9 cellular contexts compared by ENCODE assay signal in the genomic region with DNA sequence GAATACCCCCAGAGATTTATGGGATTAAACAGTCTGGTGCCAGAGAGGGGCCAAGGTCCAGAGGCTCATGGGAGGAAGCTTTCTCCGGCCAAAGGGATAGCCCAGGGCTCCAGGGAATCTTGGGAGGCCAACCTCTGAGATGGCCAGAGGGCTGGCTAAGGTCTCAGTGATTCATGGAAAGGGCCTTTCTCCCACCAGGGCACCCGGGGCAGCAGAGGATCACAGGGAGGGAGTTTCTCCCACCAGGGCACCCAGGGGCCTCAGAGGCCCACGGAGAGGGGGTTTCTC. TPM values are rescaled to one million over a fixed set of nuclear protein-coding genes. Genes with fewer than 3 reads are reported as not detected.
DNase-seq lines count a peak whose midpoint lies in the region; ATAC-seq, FAIRE-seq and TF ChIP-seq lines count a peak whose summit lies in the region.
"Had no signal": no experiment of that assay in that cellular context is flagged by ENCODE, and none has a peak within 500 bp of the region (broad histone marks: within the 10 kb centered on the region; RNA-seq: fewer than 3 reads in every experiment).

No MANE protein-coding gene starts in this region.

- H3K27me3 ChIP-seq in HepG2 (ENCODE audit: control insufficient read depth in 1 of 2, insufficient read depth in 2 of 2, low read length in 2 of 2) (no peaks in the 10 kb centered on the region), MM.1S (replicated peaks; ENCODE audit: insufficient read depth, low read length) (no peaks in the 10 kb centered on the region)

- H3K9me3 Mint-ChIP-seq in activated B cell treated with CpG ODN at 0.5 μM for 24 hours, result no peaks in the 10 kb centered on the region
- no peaks in the 10 kb centered on the region for H3K9me3 Mint-ChIP-seq in stimulated activated memory B cell treated with anti-CD40 and anti-IgM and Interleukin-4, amounts not matched to agents 10 μg/mL and 1 μg/mL and 100 μg/mL, for 72 hours

- no peaks in the 10 kb centered on the region for H3F3A ChIP-seq in MM.1S (ENCODE audit: insufficient read depth, low read length)

- CTCF ChIA-PET in activated B cell treated with CpG ODN at 0.5 μM for 24 hours (lab: Charles Lee), result interaction anchor here (0.7 to 10.4 kb wide), 21 partner anchors 11 to 198 kb away, joined by 3 to 272 read pairs (median 4); partner anchors contain the start of genes BCAT2, CA11, FTL and GYS1
- CTCF ChIA-PET in HepG2 (lab: Yijun Ruan, JAX; ENCODE audit: low intra/inter-chr PET ratio, low total read pairs), result interaction anchor here (0.8 to 1.1 kb wide), 3 partner anchors 40 to 47 kb away, joined by 3 to 7 read pairs (median 3); partner anchors contain the start of gene HSD17B14

- H3K9me2 ChIP-seq in MM.1S (replicated peaks; ENCODE audit: insufficient read depth, low read length), result no peaks in the 10 kb centered on the region

- no TSS peak for BruUV-seq in HepG2 (replicated peaks; lab: Mats Ljungman, UMichigan)

- H3K79me2 ChIP-seq in HepG2 (ENCODE audit: insufficient read depth, low read length) (no peaks in the 10 kb centered on the region), MM.1S (ENCODE audit: low read length) (no peaks in the 10 kb centered on the region)

- no peak for TF ChIP-seq RAD21 in HepG2 (CRISPR knock-in tag; IDR thresholded peaks at IDR 0.05)

- H3K4me1 ChIP-seq in HepG2 (ENCODE audit: insufficient read depth, low read length), result peaks cover 29% of the 10 kb centered on the region
- H3K4me1 ChIP-seq in MM.1S (ENCODE audit: low read length), result no peaks in the 10 kb centered on the region

- intact Hi-C loops in activated B cell treated with CpG ODN at 0.5 μM for 24 hours (cut with micrococcal nuclease) (loop anchor here (1.0 kb wide), 5 partner anchors 16 to 176 kb away; partner anchors contain the start of genes BCAT2 and FTL), HepG2 (cut with micrococcal nuclease; ENCODE audit: unreplicated experiment) (loop anchor here (1.0 kb wide), 1 partner anchor 40 kb away; no protein-coding TSS in a partner anchor)

- DNase-seq in GM13976 (ENCODE audit: low spot score), result peak; percentile 34
- no peak for DNase-seq in activated B cell treated with CpG ODN at 0.5 μM for 24 hours
- DNase-seq in HepG2 (ENCODE audit: low spot score), result no peak
- DNase-seq in NCI-H2227 treated with DMSO at 0.1 percent for 48 hours (lab: John Stamatoyannopoulos, UW), result no peak
- no peak for DNase-seq in stimulated activated CD4-positive, alpha-beta T cell treated with anti-CD3 and anti-CD28 coated beads, Interleukin-4, amount 100 ng/mL, for 1 hour
- DNase-seq in MM.1S, result no peak
- no peak for DNase-seq in amniotic stem cell (lab: John Stamatoyannopoulos, UW)

- POLR2A ChIA-PET in activated B cell treated with CpG ODN at 0.5 μM for 24 hours (lab: Charles Lee), result interaction anchor here (0.5 to 2.5 kb wide), 19 partner anchors 9 to 1092 kb away, joined by 3 to 23 read pairs (median 6); partner anchors contain the start of genes BCAT2, CA11, GYS1 and HSD17B14
- POLR2A ChIA-PET in HepG2 (lab: Yijun Ruan, JAX), result interaction anchor here (0.9 to 2.3 kb wide), 8 partner anchors 11 to 174 kb away, joined by 3 to 53 read pairs (median 4); partner anchors contain the start of gene PPP1R15A

- H3K4me3 ChIP-seq in HepG2 (replicated peaks in 1 of 3; ENCODE audit: insufficient read depth in 1 of 3, low read depth in 2 of 3, low read length in 3 of 3) (peak overlapping the region in 2 of 3 experiments; percentile 22 to 44; a peak in 3 of 6 replicates), MM.1S (ENCODE audit: low read length) (no peak overlapping the region)

- H3K9ac ChIP-seq in HepG2 (ENCODE audit: insufficient read depth, low read depth, low read length), result peak overlapping the region; percentile 61; the same call in 1 of the 2 replicates
- no peak overlapping the region for H3K9ac ChIP-seq in MM.1S (ENCODE audit: low read length)

- no peak for TF ChIP-seq EP300 in HepG2 (IDR thresholded peaks at IDR 0.05; ENCODE audit: low read depth in 2 of 2, low read length in 2 of 2)
- no peak for TF ChIP-seq EP300 in HepG2 (CRISPR knock-in tag; IDR thresholded peaks at IDR 0.05; ENCODE audit: borderline replicate concordance)

- H3K27ac Mint-ChIP-seq in activated B cell treated with CpG ODN at 0.5 μM for 24 hours, result peak overlapping the region; percentile 88
- peak overlapping the region; percentile 92 for H3K27ac Mint-ChIP-seq in stimulated activated memory B cell treated with anti-CD40 and anti-IgM and Interleukin-4, amounts not matched to agents 10 μg/mL and 1 μg/mL and 100 μg/mL, for 72 hours

- H3K4me3 Mint-ChIP-seq in activated B cell treated with CpG ODN at 0.5 μM for 24 hours, result no peak overlapping the region
- H3K4me3 Mint-ChIP-seq in stimulated activated memory B cell treated with anti-CD40 and anti-IgM and Interleukin-4, amounts not matched to agents 10 μg/mL and 1 μg/mL and 100 μg/mL, for 72 hours, result no peak overlapping the region

- H3K4me1 Mint-ChIP-seq in activated B cell treated with CpG ODN at 0.5 μM for 24 hours, result peaks cover 10% of the 10 kb centered on the region
- peaks cover 20% of the 10 kb centered on the region for H3K4me1 Mint-ChIP-seq in stimulated activated memory B cell treated with anti-CD40 and anti-IgM and Interleukin-4, amounts not matched to agents 10 μg/mL and 1 μg/mL and 100 μg/mL, for 72 hours

- H3K36me3 ChIP-seq in HepG2 (replicated peaks in 1 of 2; ENCODE audit: control insufficient read depth in 1 of 2, insufficient read depth in 2 of 2, low read length in 2 of 2), result no peaks in the 10 kb centered on the region
- H3K36me3 ChIP-seq in MM.1S (replicated peaks; ENCODE audit: insufficient read depth, low read length), result no peaks in the 10 kb centered on the region

- ATAC-seq in activated B cell treated with CpG ODN at 0.5 μM for 24 hours (ENCODE audit: low read depth) (no peak), HepG2 (peak; percentile 13)
- ATAC-seq in stimulated activated memory B cell treated with anti-CD40 and anti-IgM and Interleukin-4, amounts not matched to agents 10 μg/mL and 1 μg/mL and 100 μg/mL, for 72 hours, result no peak

- H3K27me3 Mint-ChIP-seq in activated B cell treated with CpG ODN at 0.5 μM for 24 hours, result no peaks in the 10 kb centered on the region
- H3K27me3 Mint-ChIP-seq in stimulated activated memory B cell treated with anti-CD40 and anti-IgM and Interleukin-4, amounts not matched to agents 10 μg/mL and 1 μg/mL and 100 μg/mL, for 72 hours, result no peaks in the 10 kb centered on the region

- peak overlapping the region; percentile 61 for H3K4me2 ChIP-seq in HepG2 (ENCODE audit: low read depth, low read length)
- H3K4me2 ChIP-seq in MM.1S (ENCODE audit: low read depth, low read length), result no peak overlapping the region

- no peaks in the 10 kb centered on the region for H3K36me3 Mint-ChIP-seq in activated B cell treated with CpG ODN at 0.5 μM for 24 hours (ENCODE audit: low read depth)
- H3K36me3 Mint-ChIP-seq in stimulated activated memory B cell treated with anti-CD40 and anti-IgM and Interleukin-4, amounts not matched to agents 10 μg/mL and 1 μg/mL and 100 μg/mL, for 72 hours, result no peaks in the 10 kb centered on the region

- WGBS in HepG2 (ENCODE audit: low lambda C conversion rate), result 53% methylated on average over 2 of the region's 3 CpGs

- TF ChIP-seq POLR2A in HepG2 (IDR thresholded peaks at IDR 0.05; ENCODE audit: insufficient read depth in 1 of 2, low read depth in 2 of 2, low read length in 2 of 2), result no peak

- no peak overlapping the region for H2AFZ ChIP-seq in HepG2 (ENCODE audit: low read length)
- H2AFZ ChIP-seq in MM.1S (ENCODE audit: low read length), result no peak overlapping the region

- no peak for TF ChIP-seq CTCF in GM13976 (IDR thresholded peaks at IDR 0.05; ENCODE audit: borderline replicate concordance, control extremely low read depth, extremely low read depth, insufficient read depth, missing control alignments)
- no peak for TF ChIP-seq CTCF in activated B cell treated with CpG ODN at 0.5 μM for 24 hours (IDR thresholded peaks at IDR 0.05)
- no peak for TF ChIP-seq CTCF in HepG2 (CRISPR knock-in tag; IDR thresholded peaks at IDR 0.05)
- no peak for TF ChIP-seq CTCF in MM.1S (IDR thresholded peaks at IDR 0.05; ENCODE audit: low read length)

- FAIRE-seq in HepG2 (lab: Jason Lieb, UNC), result no peak

- H4K20me1 ChIP-seq in HepG2 (ENCODE audit: insufficient read depth, low read length) (no peaks in the 10 kb centered on the region), MM.1S (ENCODE audit: insufficient read depth, low read length) (no peaks in the 10 kb centered on the region)

- in situ Hi-C loops in GM13976 (cut with MboI; ENCODE audit: low sequenced_read_pairs, unreplicated experiment) (no loop called here), HepG2 (cut with HindIII; ENCODE audit: extremely low pct_ligation_motif_present, low pct_unique_long_range_greater_than_20kb) (loop anchor here (5.0 kb wide), 1 partner anchor 42 kb away; the partner anchor contains the start of gene HSD17B14)

- H3K9me3 ChIP-seq in HepG2 (ENCODE audit: low read length), result no peaks in the 10 kb centered on the region
- no peaks in the 10 kb centered on the region for H3K9me3 ChIP-seq in MM.1S (replicated peaks; ENCODE audit: insufficient read depth, low read length)

- H3K27ac ChIP-seq in HepG2 (ENCODE audit: extremely low read length, insufficient read depth, low read length), result no peak overlapping the region
- no peak overlapping the region for H3K27ac ChIP-seq in MM.1S (ENCODE audit: low read length)

RNA-seq across cellular contexts. Expression of gene BCAT2, which starts 15.0 kb away (rescaled TPM):
- total RNA-seq in activated B cell treated with CpG ODN at 0.5 μM for 24 hours (44.0 and 47.8 TPM in 2 replicates), HepG2 (2016; rRNA removed; fragmentation: Illumina TruSeq; extraction: Trizol) (2.3 and 2.5 TPM in 2 replicates)
- 3.4 and 4.0 TPM in 2 replicates for total RNA-seq in HepG2 (2016; cell fraction: cytosol; rRNA removed; fragmentation: Illumina TruSeq; extraction: Trizol; ENCODE audit: low read depth)
- total RNA-seq in HepG2 (2016; cell fraction: insoluble cytoplasmic fraction; rRNA removed; fragmentation: Illumina TruSeq; extraction: Trizol), result 1.8 and 2.8 TPM in 2 replicates
- 4.9 and 6.9 TPM in 2 replicates for total RNA-seq in HepG2 (2016; cell fraction: membrane; rRNA removed; fragmentation: Illumina TruSeq; extraction: Trizol)
- 2.2 and 2.5 TPM in 2 replicates for total RNA-seq in HepG2 (2016; cell fraction: nucleus; rRNA removed; fragmentation: Illumina TruSeq; extraction: Trizol)
- polyA plus RNA-seq in HepG2 (2011; rRNA removed), result 3.6 TPM in 2 replicates
- 2.4 and 3.8 TPM in 2 replicates for polyA plus RNA-seq in HepG2 (2011; cell fraction: cytosol; rRNA removed)
- polyA plus RNA-seq in HepG2 (2011; cell fraction: nucleus; rRNA removed), result 4.8 and 5.7 TPM in 2 replicates
- 4.0 and 5.0 TPM in 2 replicates for polyA plus RNA-seq in HepG2 (2012)
- 4.8 and 6.1 TPM in 2 replicates for polyA plus RNA-seq in HepG2 (2016; cell fraction: cytosol; fragmentation: Illumina TruSeq; extraction: Trizol; ENCODE audit: low read depth)
- polyA plus RNA-seq in HepG2 (2016; cell fraction: insoluble cytoplasmic fraction; fragmentation: Illumina TruSeq; extraction: Trizol; ENCODE audit: low read depth), result 2.6 and 3.5 TPM in 2 replicates
- 6.4 and 7.9 TPM in 2 replicates for polyA plus RNA-seq in HepG2 (2016; cell fraction: membrane; fragmentation: Illumina TruSeq; extraction: Trizol; ENCODE audit: low read depth)
- 2.4 and 5.2 TPM in 2 replicates for polyA plus RNA-seq in HepG2 (2016; cell fraction: nucleus; fragmentation: Illumina TruSeq; extraction: Trizol; ENCODE audit: insufficient read depth, low read depth)
- 4.1 and 65.2 TPM in 2 replicates for polyA minus RNA-seq in HepG2 (2011; rRNA and poly(A)+ RNA removed; ENCODE audit: low replicate concordance)
- polyA minus RNA-seq in HepG2 (2011; cell fraction: cytosol; rRNA and poly(A)+ RNA removed), result 1.6 and 1.9 TPM in 2 replicates
- polyA minus RNA-seq in HepG2 (2011; cell fraction: nucleus; rRNA and poly(A)+ RNA removed), result 1.6 and 2.3 TPM in 2 replicates

RNA-seq across cellular contexts. Expression of gene FGF21, which starts 40.5 kb away (rescaled TPM):
- total RNA-seq in activated B cell treated with CpG ODN at 0.5 μM for 24 hours (not detected in 2 replicates), HepG2 (2016; rRNA removed; fragmentation: Illumina TruSeq; extraction: Trizol) (not detected in 2 replicates)
- total RNA-seq in HepG2 (2016; cell fraction: cytosol; rRNA removed; fragmentation: Illumina TruSeq; extraction: Trizol; ENCODE audit: low read depth), result not detected in 2 replicates
- not detected in 2 replicates for total RNA-seq in HepG2 (2016; cell fraction: insoluble cytoplasmic fraction; rRNA removed; fragmentation: Illumina TruSeq; extraction: Trizol)
- not detected in 2 replicates for total RNA-seq in HepG2 (2016; cell fraction: membrane; rRNA removed; fragmentation: Illumina TruSeq; extraction: Trizol)
- not detected in 2 replicates for total RNA-seq in HepG2 (2016; cell fraction: nucleus; rRNA removed; fragmentation: Illumina TruSeq; extraction: Trizol)
- 0.17 TPM in 2 replicates for polyA plus RNA-seq in HepG2 (2011; rRNA removed)
- polyA plus RNA-seq in HepG2 (2011; cell fraction: cytosol; rRNA removed), result 0.08 and 0.12 TPM in 2 replicates
- 0.26 and 0.39 TPM in 2 replicates for polyA plus RNA-seq in HepG2 (2011; cell fraction: nucleus; rRNA removed)
- polyA plus RNA-seq in HepG2 (2012), result 0.60 TPM in 1 of 2 replicates, not detected in the other
- not detected in 2 replicates for polyA plus RNA-seq in HepG2 (2016; cell fraction: cytosol; fragmentation: Illumina TruSeq; extraction: Trizol; ENCODE audit: low read depth)
- polyA plus RNA-seq in HepG2 (2016; cell fraction: insoluble cytoplasmic fraction; fragmentation: Illumina TruSeq; extraction: Trizol; ENCODE audit: low read depth), result not detected in 2 replicates
- polyA plus RNA-seq in HepG2 (2016; cell fraction: membrane; fragmentation: Illumina TruSeq; extraction: Trizol; ENCODE audit: low read depth), result not detected in 2 replicates
- not detected in 2 replicates for polyA plus RNA-seq in HepG2 (2016; cell fraction: nucleus; fragmentation: Illumina TruSeq; extraction: Trizol; ENCODE audit: insufficient read depth, low read depth)
- not detected in 2 replicates for polyA minus RNA-seq in HepG2 (2011; rRNA and poly(A)+ RNA removed; ENCODE audit: low replicate concordance)
- not detected in 2 replicates for polyA minus RNA-seq in HepG2 (2011; cell fraction: cytosol; rRNA and poly(A)+ RNA removed)
- polyA minus RNA-seq in HepG2 (2011; cell fraction: nucleus; rRNA and poly(A)+ RNA removed), result 0.37 TPM in 1 of 2 replicates, not detected in the other
- total RNA-seq: T-helper 2 cell treated with Interferon-gamma antibody and Interleukin-4, amounts not matched to agents 100 ng/mL and 5 ng/mL, for 36 hours had no signal

RNA-seq across cellular contexts. Expression of gene HSD17B14, which starts 40.5 kb away (rescaled TPM):
- total RNA-seq in activated B cell treated with CpG ODN at 0.5 μM for 24 hours (2.6 and 2.8 TPM in 2 replicates), HepG2 (2016; rRNA removed; fragmentation: Illumina TruSeq; extraction: Trizol) (0.53 and 0.58 TPM in 2 replicates)
- total RNA-seq in HepG2 (2016; cell fraction: cytosol; rRNA removed; fragmentation: Illumina TruSeq; extraction: Trizol; ENCODE audit: low read depth), result 0.44 TPM in 1 of 2 replicates, not detected in the other
- total RNA-seq in HepG2 (2016; cell fraction: insoluble cytoplasmic fraction; rRNA removed; fragmentation: Illumina TruSeq; extraction: Trizol), result 0.64 and 0.97 TPM in 2 replicates
- total RNA-seq in HepG2 (2016; cell fraction: membrane; rRNA removed; fragmentation: Illumina TruSeq; extraction: Trizol), result 0.34 and 0.49 TPM in 2 replicates
- not detected in 2 replicates for total RNA-seq in HepG2 (2016; cell fraction: nucleus; rRNA removed; fragmentation: Illumina TruSeq; extraction: Trizol)
- polyA plus RNA-seq in HepG2 (2011; rRNA removed), result 1.2 and 1.8 TPM in 2 replicates
- polyA plus RNA-seq in HepG2 (2011; cell fraction: cytosol; rRNA removed), result 1.4 and 1.5 TPM in 2 replicates
- 3.6 and 4.3 TPM in 2 replicates for polyA plus RNA-seq in HepG2 (2011; cell fraction: nucleus; rRNA removed)
- 0.72 and 0.89 TPM in 2 replicates for polyA plus RNA-seq in HepG2 (2012)
- 0.35 and 0.58 TPM in 2 replicates for polyA plus RNA-seq in HepG2 (2016; cell fraction: cytosol; fragmentation: Illumina TruSeq; extraction: Trizol; ENCODE audit: low read depth)
- 1.1 TPM in 2 replicates for polyA plus RNA-seq in HepG2 (2016; cell fraction: insoluble cytoplasmic fraction; fragmentation: Illumina TruSeq; extraction: Trizol; ENCODE audit: low read depth)
- polyA plus RNA-seq in HepG2 (2016; cell fraction: membrane; fragmentation: Illumina TruSeq; extraction: Trizol; ENCODE audit: low read depth), result 0.64 and 0.69 TPM in 2 replicates
- polyA plus RNA-seq in HepG2 (2016; cell fraction: nucleus; fragmentation: Illumina TruSeq; extraction: Trizol; ENCODE audit: insufficient read depth, low read depth), result 0.97 and 0.98 TPM in 2 replicates
- polyA minus RNA-seq in HepG2 (2011; rRNA and poly(A)+ RNA removed; ENCODE audit: low replicate concordance), result 0.33 and 0.62 TPM in 2 replicates
- not detected in 2 replicates for polyA minus RNA-seq in HepG2 (2011; cell fraction: cytosol; rRNA and poly(A)+ RNA removed)
- 0.77 and 2.0 TPM in 2 replicates for polyA minus RNA-seq in HepG2 (2011; cell fraction: nucleus; rRNA and poly(A)+ RNA removed)

RNA-seq across cellular contexts. Expression of gene FUT1, which starts 43.4 kb away (rescaled TPM):
- not detected in 2 replicates for total RNA-seq in activated B cell treated with CpG ODN at 0.5 μM for 24 hours
- total RNA-seq in HepG2 (2016; rRNA removed; fragmentation: Illumina TruSeq; extraction: Trizol), result 0.07 TPM in 2 replicates
- not detected in 2 replicates for total RNA-seq in HepG2 (2016; cell fraction: cytosol; rRNA removed; fragmentation: Illumina TruSeq; extraction: Trizol; ENCODE audit: low read depth)
- total RNA-seq in HepG2 (2016; cell fraction: insoluble cytoplasmic fraction; rRNA removed; fragmentation: Illumina TruSeq; extraction: Trizol), result 0.09 TPM in 1 of 2 replicates, not detected in the other
- total RNA-seq in HepG2 (2016; cell fraction: membrane; rRNA removed; fragmentation: Illumina TruSeq; extraction: Trizol), result 0.07 and 0.09 TPM in 2 replicates
- 0.09 TPM in 1 of 2 replicates, not detected in the other for total RNA-seq in HepG2 (2016; cell fraction: nucleus; rRNA removed; fragmentation: Illumina TruSeq; extraction: Trizol)
- 1.1 and 1.5 TPM in 2 replicates for polyA plus RNA-seq in HepG2 (2011; rRNA removed)
- polyA plus RNA-seq in HepG2 (2011; cell fraction: cytosol; rRNA removed), result 0.71 and 0.98 TPM in 2 replicates
- 2.0 and 2.5 TPM in 2 replicates for polyA plus RNA-seq in HepG2 (2011; cell fraction: nucleus; rRNA removed)
- 0.47 and 1.7 TPM in 2 replicates for polyA plus RNA-seq in HepG2 (2012)
- not detected in 2 replicates for polyA plus RNA-seq in HepG2 (2016; cell fraction: cytosol; fragmentation: Illumina TruSeq; extraction: Trizol; ENCODE audit: low read depth)
- polyA plus RNA-seq in HepG2 (2016; cell fraction: insoluble cytoplasmic fraction; fragmentation: Illumina TruSeq; extraction: Trizol; ENCODE audit: low read depth), result not detected in 2 replicates
- polyA plus RNA-seq in HepG2 (2016; cell fraction: membrane; fragmentation: Illumina TruSeq; extraction: Trizol; ENCODE audit: low read depth), result 0.14 TPM in 1 of 2 replicates, not detected in the other
- 0.26 TPM in 1 of 2 replicates, not detected in the other for polyA plus RNA-seq in HepG2 (2016; cell fraction: nucleus; fragmentation: Illumina TruSeq; extraction: Trizol; ENCODE audit: insufficient read depth, low read depth)
- polyA minus RNA-seq in HepG2 (2011; rRNA and poly(A)+ RNA removed; ENCODE audit: low replicate concordance), result 1.8 and 2.9 TPM in 2 replicates
- 0.97 and 0.99 TPM in 2 replicates for polyA minus RNA-seq in HepG2 (2011; cell fraction: cytosol; rRNA and poly(A)+ RNA removed)
- 0.64 and 1.5 TPM in 2 replicates for polyA minus RNA-seq in HepG2 (2011; cell fraction: nucleus; rRNA and poly(A)+ RNA removed)

RNA-seq across cellular contexts. Expression of gene IZUMO1, which starts 49.1 kb away (rescaled TPM):
- total RNA-seq in activated B cell treated with CpG ODN at 0.5 μM for 24 hours (not detected in 2 replicates), HepG2 (2016; rRNA removed; fragmentation: Illumina TruSeq; extraction: Trizol) (0.22 TPM in 1 of 2 replicates, not detected in the other)
- not detected in 2 replicates for total RNA-seq in HepG2 (2016; cell fraction: cytosol; rRNA removed; fragmentation: Illumina TruSeq; extraction: Trizol; ENCODE audit: low read depth)
- total RNA-seq in HepG2 (2016; cell fraction: insoluble cytoplasmic fraction; rRNA removed; fragmentation: Illumina TruSeq; extraction: Trizol), result 0.11 TPM in 1 of 2 replicates, not detected in the other
- total RNA-seq in HepG2 (2016; cell fraction: membrane; rRNA removed; fragmentation: Illumina TruSeq; extraction: Trizol), result 0.59 TPM in 1 of 2 replicates, not detected in the other
- total RNA-seq in HepG2 (2016; cell fraction: nucleus; rRNA removed; fragmentation: Illumina TruSeq; extraction: Trizol), result not detected in 2 replicates
- 0.07 and 0.16 TPM in 2 replicates for polyA plus RNA-seq in HepG2 (2011; rRNA removed)
- not detected in 2 replicates for polyA plus RNA-seq in HepG2 (2011; cell fraction: cytosol; rRNA removed)
- 1.2 and 1.7 TPM in 2 replicates for polyA plus RNA-seq in HepG2 (2011; cell fraction: nucleus; rRNA removed)
- polyA plus RNA-seq in HepG2 (2012), result 0.09 and 0.50 TPM in 2 replicates
- not detected in 2 replicates for polyA plus RNA-seq in HepG2 (2016; cell fraction: cytosol; fragmentation: Illumina TruSeq; extraction: Trizol; ENCODE audit: low read depth)
- polyA plus RNA-seq in HepG2 (2016; cell fraction: insoluble cytoplasmic fraction; fragmentation: Illumina TruSeq; extraction: Trizol; ENCODE audit: low read depth), result not detected in 2 replicates
- not detected in 2 replicates for polyA plus RNA-seq in HepG2 (2016; cell fraction: membrane; fragmentation: Illumina TruSeq; extraction: Trizol; ENCODE audit: low read depth)
- polyA plus RNA-seq in HepG2 (2016; cell fraction: nucleus; fragmentation: Illumina TruSeq; extraction: Trizol; ENCODE audit: insufficient read depth, low read depth), result 0.46 and 0.85 TPM in 2 replicates
- polyA minus RNA-seq in HepG2 (2011; rRNA and poly(A)+ RNA removed; ENCODE audit: low replicate concordance), result 0.30 TPM in 1 of 2 replicates, not detected in the other
- polyA minus RNA-seq in HepG2 (2011; cell fraction: cytosol; rRNA and poly(A)+ RNA removed), result not detected in 2 replicates
- polyA minus RNA-seq in HepG2 (2011; cell fraction: nucleus; rRNA and poly(A)+ RNA removed), result 0.37 and 0.39 TPM in 2 replicates
- total RNA-seq: T-helper 2 cell treated with Interferon-gamma antibody and Interleukin-4, amounts not matched to agents 100 ng/mL and 5 ng/mL, for 36 hours had no signal
